In the genomic region with DNA sequence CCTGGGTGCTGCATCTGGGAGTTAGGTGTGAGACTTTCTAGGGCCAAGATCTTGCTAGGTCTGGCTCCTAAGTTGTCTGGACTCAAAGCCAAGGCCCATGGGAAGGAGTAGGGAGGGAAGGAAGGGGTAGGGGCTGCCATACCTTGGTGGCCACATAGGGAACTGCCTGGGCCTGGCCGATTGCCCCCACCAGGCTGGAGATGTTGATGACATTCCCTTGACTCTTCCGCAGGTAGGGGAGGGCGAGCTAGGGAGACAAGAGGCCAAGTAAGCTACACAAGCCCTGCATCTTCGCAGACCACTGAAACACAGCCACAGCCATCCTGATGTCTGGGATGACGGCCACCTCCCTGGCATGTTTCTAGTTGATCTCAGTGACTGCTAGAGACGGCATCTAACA, we compare ENCODE assay signal across 20 cellular contexts. TPM values are rescaled to one million over a fixed set of nuclear protein-coding genes. Genes with fewer than 3 reads are reported as not detected.
DNase-seq lines count a peak whose midpoint lies in the region; ATAC-seq and TF ChIP-seq lines count a peak whose summit lies in the region.
"Had no signal": no experiment of that assay in that cellular context is flagged by ENCODE, and none has a peak within 500 bp of the region (broad histone marks: within the 10 kb centered on the region; RNA-seq: fewer than 3 reads in every experiment).

No MANE protein-coding gene starts in this region.

- H3K27me3 Mint-ChIP-seq in GM23338 (ENCODE audit: insufficient read depth, low read depth, poor library complexity): peaks cover 21% of the 10 kb centered on the region
- H3K27me3 Mint-ChIP-seq: CD8-positive, alpha-beta memory T cell had no signal

- H3K9me3 Mint-ChIP-seq in GM23338: no peaks in the 10 kb centered on the region
- H3K9me3 Mint-ChIP-seq: CD8-positive, alpha-beta memory T cell had no signal

- no peaks in the 10 kb centered on the region for H3K9me2 ChIP-seq in GM23338 (ENCODE audit: insufficient read depth)

- H3K9ac ChIP-seq in KMS-11: peak overlapping the region; percentile 63; the same call in 1 of the 2 replicates
- H3K9ac ChIP-seq in skeletal muscle tissue (ENCODE audit: low read depth in 1 of 3, low read length in 3 of 3): peak overlapping the region in 1 of 3 donors; percentile 45

- 0 out of 2 replicates have a peak, but pooled peaks cover 3% of the 10 kb centered on the region for H3K79me2 ChIP-seq in GM23338 (replicated peaks; ENCODE audit: insufficient read depth)
- peaks cover 8% of the 10 kb centered on the region for H3K79me2 ChIP-seq in KMS-11 (ENCODE audit: insufficient read depth, low read depth)

- no peaks in the 10 kb centered on the region for H3K36me3 Mint-ChIP-seq in GM23338 (ENCODE audit: low read depth)
- H3K36me3 Mint-ChIP-seq: CD8-positive, alpha-beta memory T cell had no signal

- no peak for TF ChIP-seq CTCF in GM23338 (conservative IDR thresholded peaks at IDR 0.05; ENCODE audit: low read depth in 2 of 2)
- no peak for TF ChIP-seq CTCF in KMS-11 (conservative IDR thresholded peaks at IDR 0.05; ENCODE audit: low read depth, low read length)
- no peak for TF ChIP-seq CTCF in lower lobe of right lung (IDR thresholded peaks at IDR 0.05)
- TF ChIP-seq CTCF in WERI-Rb-1 (IDR thresholded peaks at IDR 0.05; ENCODE audit: low read depth, low read length): no peak

- no peak overlapping the region for H2AFZ ChIP-seq in GM23338
- no peak overlapping the region for H2AFZ ChIP-seq in KMS-11 (ENCODE audit: low read depth)

- intact Hi-C loops in lower lobe of right lung (cut with DNase I): no loop called here

- peaks cover 27% of the 10 kb centered on the region for H3K4me1 Mint-ChIP-seq in GM23338

- no peak overlapping the region for H3K4me3 Mint-ChIP-seq in GM23338

- H3F3A ChIP-seq in GM23338 (replicated peaks; ENCODE audit: low read depth): peaks cover 12% of the 10 kb centered on the region; the same call in 1 of the 2 replicates

- H3K27ac ChIP-seq in GM23338 (ENCODE audit: low read depth): no peak overlapping the region
- peak overlapping the region; percentile 96; the same call in 1 of the 2 replicates for H3K27ac ChIP-seq in KMS-11
- peak overlapping the region; percentile 24 for H3K27ac ChIP-seq in lower lobe of right lung
- H3K27ac ChIP-seq in skeletal muscle tissue (ENCODE audit: low read depth, low read length): peak overlapping the region; percentile 95
- no peak overlapping the region for H3K27ac ChIP-seq in WERI-Rb-1
- H3K27ac ChIP-seq: SJSA1 had no signal

- H3K36me3 ChIP-seq in GM23338 (ENCODE audit: insufficient read depth) (no peaks in the 10 kb centered on the region), KMS-11 (ENCODE audit: insufficient read depth) (no peaks in the 10 kb centered on the region), lower lobe of right lung (no peaks in the 10 kb centered on the region), skeletal muscle tissue (ENCODE audit: control insufficient read depth in 3 of 3, insufficient read depth in 3 of 3, low read length in 3 of 3) (no peaks in the 10 kb centered on the region), WERI-Rb-1 (no peaks in the 10 kb centered on the region)
- H3K36me3 ChIP-seq: BE2C, SJSA1 had no signal

- H3K27ac Mint-ChIP-seq in GM23338: no peak overlapping the region

- H3K9me3 ChIP-seq in lower lobe of right lung (no peaks in the 10 kb centered on the region), skeletal muscle tissue (ENCODE audit: control insufficient read depth in 3 of 3, low read length in 3 of 3) (no peaks in the 10 kb centered on the region), WERI-Rb-1 (ENCODE audit: severe bottlenecking) (no peaks in the 10 kb centered on the region)
- H3K9me3 ChIP-seq: BE2C, SJSA1 had no signal

- no peaks in the 10 kb centered on the region for H4K20me1 ChIP-seq in GM23338 (replicated peaks; ENCODE audit: insufficient read depth)
- H4K20me1 ChIP-seq in KMS-11 (ENCODE audit: insufficient read depth): no peaks in the 10 kb centered on the region

- H3K27me3 ChIP-seq in GM23338 (ENCODE audit: insufficient read depth): peaks cover 6% of the 10 kb centered on the region; the same call in 1 of the 2 replicates
- no peaks in the 10 kb centered on the region for H3K27me3 ChIP-seq in KMS-11 (ENCODE audit: insufficient read depth, low read depth)
- H3K27me3 ChIP-seq in lower lobe of right lung (ENCODE audit: low read depth): no peaks in the 10 kb centered on the region
- no peaks in the 10 kb centered on the region for H3K27me3 ChIP-seq in skeletal muscle tissue (ENCODE audit: control insufficient read depth in 3 of 3, insufficient read depth in 3 of 3, low read length in 3 of 3)
- H3K27me3 ChIP-seq in WERI-Rb-1 (ENCODE audit: insufficient read depth, low read depth, severe bottlenecking): no peaks in the 10 kb centered on the region
- H3K27me3 ChIP-seq: BE2C, SJSA1 had no signal

- H3K4me2 ChIP-seq in GM23338 (no peak overlapping the region), KMS-11 (no peak overlapping the region; the same call in 1 of the 2 replicates)

- ATAC-seq in GM23338 (no peak), lower lobe of right lung (no peak), GM18517 (IDR thresholded peaks at IDR 0.05; ENCODE audit: unreplicated experiment) (no peak)

- H3K4me1 ChIP-seq in GM23338 (ENCODE audit: insufficient read depth) (peaks cover 10% of the 10 kb centered on the region), KMS-11 (ENCODE audit: low read depth, poor library complexity, severe bottlenecking) (peaks cover 78% of the 10 kb centered on the region), lower lobe of right lung (peaks cover 36% of the 10 kb centered on the region), skeletal muscle tissue (ENCODE audit: control insufficient read depth in 3 of 3, insufficient read depth in 3 of 3, low read length in 3 of 3) (peaks cover 39 to 56% (median 53%) of the 10 kb centered on the region in 3 donors)

- no peak overlapping the region for H3K4me3 ChIP-seq in GM23338
- H3K4me3 ChIP-seq in KMS-11 (IDR thresholded peaks at IDR 0.05; ENCODE audit: insufficient read depth, low read depth, low read length): no peak overlapping the region
- H3K4me3 ChIP-seq in lower lobe of right lung: no peak overlapping the region
- no peak overlapping the region for H3K4me3 ChIP-seq in skeletal muscle tissue (ENCODE audit: low read length in 3 of 3)
- H3K4me3 ChIP-seq in WERI-Rb-1 (ENCODE audit: low read depth, low read length): no peak overlapping the region
- H3K4me3 ChIP-seq: SJSA1 had no signal

- peak; percentile 55 for DNase-seq in GM23338 (ENCODE audit: low spot score)
- no peak for DNase-seq in lower lobe of right lung
- DNase-seq in NCI-H1092 treated with DMSO at 0.1 percent for 48 hours (lab: John Stamatoyannopoulos, UW): no peak
- DNase-seq in WERI-Rb-1: no peak
- DNase-seq: BE2C; CD8-positive, alpha-beta memory T cell; GF-D8; GOT3; MV-4-11; NCI-H1436 treated with DMSO at 0.1 percent for 48 hours; NCI-H2081 treated with DMSO at 0.1 percent for 48 hours; NCI-H2227 treated with DMSO at 0.1 percent for 48 hours; NCI-H524 treated with DMSO at 0.1 percent for 48 hours; OCI-M1 had no signal

TF ChIP-seq in GM23338, 12 proteins besides CTCF, POLR2A, EP300 and RAD21 (continues in another document):
- TF ChIP-seq REST (IDR thresholded peaks at IDR 0.05; ENCODE audit: unreplicated experiment) (no peak), JUNB (IDR thresholded peaks at IDR 0.05; ENCODE audit: unreplicated experiment) (no peak), EZH2 (IDR thresholded peaks at IDR 0.05; ENCODE audit: low read depth, unreplicated experiment) (no peak), EZH2phosphoT487 (IDR thresholded peaks at IDR 0.05; ENCODE audit: unreplicated experiment) (no peak), CREB1 (CRISPR knock-in tag; IDR thresholded peaks at IDR 0.05; ENCODE audit: low read depth) (no peak)

RNA-seq across cellular contexts. Expression of gene BCAT2, which starts 4.1 kb away (rescaled TPM):
- total RNA-seq in GM23338 (2014; rRNA removed; shearing (Covaris generic)): 30.6 and 53.5 TPM in 2 replicates
- 30.4 and 35.8 TPM in 2 replicates for polyA plus RNA-seq in GM23338 (2016; fragmentation: Nextera tagmentation; extraction: Ambion mirVana)
- total RNA-seq in lower lobe of right lung (60.7 TPM), skeletal muscle tissue (13.6 TPM)

RNA-seq across cellular contexts. Expression of gene HSD17B14, which starts 21.4 kb away (rescaled TPM):
- total RNA-seq in GM23338 (2014; rRNA removed; shearing (Covaris generic)): 5.0 and 8.4 TPM in 2 replicates
- polyA plus RNA-seq in GM23338 (2016; fragmentation: Nextera tagmentation; extraction: Ambion mirVana): 11.6 and 11.7 TPM in 2 replicates
- total RNA-seq in lower lobe of right lung (22.7 TPM), skeletal muscle tissue (0.52 TPM)
- total RNA-seq: LHCN-M2, SJSA1 had no signal

RNA-seq across cellular contexts. Expression of gene PLEKHA4, which starts 53.5 kb away (rescaled TPM):
- total RNA-seq in GM23338 (2014; rRNA removed; shearing (Covaris generic)): 12.3 and 15.1 TPM in 2 replicates
- 10.9 and 12.2 TPM in 2 replicates for polyA plus RNA-seq in GM23338 (2016; fragmentation: Nextera tagmentation; extraction: Ambion mirVana)
- total RNA-seq in lower lobe of right lung: 21.2 TPM
- total RNA-seq in skeletal muscle tissue: 14.1 TPM

RNA-seq across cellular contexts. Expression of gene PPP1R15A, which starts 57.3 kb away (rescaled TPM):
- 14.5 and 15.8 TPM in 2 replicates for total RNA-seq in GM23338 (2014; rRNA removed; shearing (Covaris generic))
- polyA plus RNA-seq in GM23338 (2016; fragmentation: Nextera tagmentation; extraction: Ambion mirVana): 14.0 and 14.4 TPM in 2 replicates
- total RNA-seq in lower lobe of right lung: 80.4 TPM
- 26.1 TPM for total RNA-seq in skeletal muscle tissue

RNA-seq across cellular contexts. Expression of gene FGF21, which starts 59.6 kb away (rescaled TPM):
- total RNA-seq in GM23338 (2014; rRNA removed; shearing (Covaris generic)): 1.3 TPM in 1 of 2 replicates, not detected in the other
- polyA plus RNA-seq in GM23338 (2016; fragmentation: Nextera tagmentation; extraction: Ambion mirVana): 0.78 and 1.1 TPM in 2 replicates
- total RNA-seq in lower lobe of right lung (not detected), skeletal muscle tissue (not detected)
- total RNA-seq: CD8-positive, alpha-beta memory T cell; LHCN-M2; SJSA1 had no signal
- polyA plus RNA-seq: AG04450; CD8-positive, alpha-beta memory T cell had no signal

Comparison
In these comparisons a context has a peak if more than half of its experiments do, and no peak if none do; other contexts are left out.
1. H3K27ac ChIP-seq: peak in KMS-11 (single experiment), lower lobe of right lung (single experiment) and skeletal muscle tissue (single experiment); none in GM23338 (single experiment) and WERI-Rb-1 (single experiment).